Comparison of ENCODE assay signal across 24 cellular contexts in genomic region chr5:949275-949543, GRCh38. TPM values are rescaled to one million over a fixed set of nuclear protein-coding genes. Genes with fewer than 3 reads are reported as not detected.
"Had no signal": no experiment of that assay in that cellular context is flagged by ENCODE, and none has a peak within 500 bp of the region (broad histone marks: within the 10 kb centered on the region; RNA-seq: fewer than 3 reads in every experiment).

No MANE protein-coding gene starts in this region.

- DNase-seq: Kasumi-1; MM.1S; NCI-H1092 treated with DMSO at 0.1 percent for 48 hours; NCI-H1436; NCI-H187; NCI-H2029; NCI-H2081 treated with DMSO at 0.1 percent for 48 hours; NCI-H2171; NCI-H226; NCI-H446; NCI-H510A; NCI-H524 treated with DMSO at 0.1 percent for 48 hours; NK-92 treated with Interleukin-12 subunit alpha and Interleukin-12 subunit beta, amount 100 ng/mL, for 24 hours; PC-3; SHP77 treated with DMSO at 0.1 percent for 48 hours; SJCRH30 had no signal

- H3K9ac ChIP-seq: KMS-11 had no signal

- H3K36me3 ChIP-seq: SJCRH30 had no signal

- ATAC-seq: Panc1, PC-3, Right ventricle myocardium inferior, SK-N-SH treated with all-trans-retinoic acid at 6 μM for 48 hours had no signal

- H3K27ac ChIP-seq: HL-60, KMS-11, RWPE1, SJCRH30 had no signal

- H3K4me3 ChIP-seq: K562, SJCRH30 had no signal

RNA-seq across cellular contexts. Expression of gene NKD2, which starts 59.4 kb away (rescaled TPM):
- polyA plus RNA-seq: IgD-negative memory B cell had no signal
